Comparison of ENCODE assay signal across 9 cellular contexts in genomic region chr2:79855264-79856006, GRCh38.
DNase-seq lines count a peak whose midpoint lies in the region; ATAC-seq and TF ChIP-seq lines count a peak whose summit lies in the region.
"Had no signal": no experiment of that assay in that cellular context is flagged by ENCODE, and none has a peak within 500 bp of the region (broad histone marks: within the 10 kb centered on the region; RNA-seq: fewer than 3 reads in every experiment).

No MANE protein-coding gene starts in this region.

- no peaks in the 10 kb centered on the region for H3K36me3 ChIP-seq in WERI-Rb-1
- H3K36me3 ChIP-seq in left lung, result no peaks in the 10 kb centered on the region
- H3K36me3 ChIP-seq in spleen, result no peaks in the 10 kb centered on the region

- no peak overlapping the region for H3K27ac Mint-ChIP-seq in T-cell
- H3K27ac Mint-ChIP-seq: T-helper 1 cell treated with Interleukin-12 subunit alpha and Interleukin-12 subunit beta and Interleukin-4 antibody, amounts not matched to agents 30 μg/mL and 1 μg/mL, for 36 hours had no signal

- TF ChIP-seq POLR2A in spleen (IDR thresholded peaks at IDR 0.05), result no peak

- 62 to 70% (median 64%) methylated on average over 10 of the region's 10 CpGs for whole genome bisulfite sequencing in spleen, 5 donors

- peak; percentile 15 for DNase-seq in AG08396 (ENCODE audit: low spot score)
- DNase-seq in HK-2 (ENCODE audit: unreplicated experiment), result peak; percentile 11
- DNase-seq in WERI-Rb-1, result peak; percentile 48
- DNase-seq in left lung, result no peak
- no peak for DNase-seq in T-cell
- no peak for DNase-seq in activated CD8-positive, alpha-beta memory T cell treated with anti-CD3 and anti-CD28 coated beads, Interleukin-2, amount 50 U/mL, for 4 hours
- DNase-seq in GOT3 (lab: John Stamatoyannopoulos, UW), result no peak
- DNase-seq in spleen, result no peak

- intact Hi-C loops in left lung (cut with DNase I) (no loop called here), spleen (cut with DNase I; ENCODE audit: low total_unique reads) (no loop called here)

- H3K36me3 Mint-ChIP-seq in T-cell, result no peaks in the 10 kb centered on the region

- TF ChIP-seq CTCF in WERI-Rb-1 (IDR thresholded peaks at IDR 0.05; ENCODE audit: low read depth, low read length), result peak; percentile 83
- peak in 1 of 2 donors; percentile 10 for TF ChIP-seq CTCF in left lung (IDR thresholded peaks at IDR 0.05)
- no peak for TF ChIP-seq CTCF in spleen (IDR thresholded peaks at IDR 0.05 in 8 of 11, conservative IDR thresholded peaks at IDR 0.05 in 3 of 11)

- no peaks in the 10 kb centered on the region for H3K27me3 Mint-ChIP-seq in T-cell

- ATAC-seq in left lung, result peak; percentile 67
- no peak for ATAC-seq in T-cell (replicated peaks in 1 of 4)

- CTCF ChIA-PET in T-cell (lab: Charles Lee), result no interaction called here

- no peak overlapping the region for H3K27ac ChIP-seq in WERI-Rb-1
- no peak overlapping the region for H3K27ac ChIP-seq in left lung
- H3K27ac ChIP-seq in spleen, result no peak overlapping the region

- H3K4me1 ChIP-seq in left lung, result no peaks in the 10 kb centered on the region
- no peaks in the 10 kb centered on the region for H3K4me1 ChIP-seq in spleen

- H3K9me3 ChIP-seq in WERI-Rb-1 (ENCODE audit: severe bottlenecking) (no peaks in the 10 kb centered on the region), left lung (no peaks in the 10 kb centered on the region), spleen (no peaks in the 10 kb centered on the region)

- H3K9me3 Mint-ChIP-seq in T-cell, result peaks cover 0 to 14% (median 11%) of the 10 kb centered on the region in 3 donors
- H3K9me3 Mint-ChIP-seq: T-helper 1 cell treated with Interleukin-12 subunit alpha and Interleukin-12 subunit beta and Interleukin-4 antibody, amounts not matched to agents 30 μg/mL and 1 μg/mL, for 36 hours had no signal

- H3K27me3 ChIP-seq in WERI-Rb-1 (ENCODE audit: insufficient read depth, low read depth, severe bottlenecking) (peaks cover 5% of the 10 kb centered on the region), left lung (no peaks in the 10 kb centered on the region), spleen (replicated peaks in 1 of 7) (no peaks in the 10 kb centered on the region)

- no peaks in the 10 kb centered on the region for H3K4me1 Mint-ChIP-seq in T-cell

- H3K4me3 Mint-ChIP-seq in T-cell, result no peak overlapping the region
- H3K4me3 Mint-ChIP-seq: T-helper 1 cell treated with Interleukin-12 subunit alpha and Interleukin-12 subunit beta and Interleukin-4 antibody, amounts not matched to agents 30 μg/mL and 1 μg/mL, for 36 hours had no signal

- POLR2A ChIA-PET in T-cell (lab: Charles Lee), result no interaction called here

- H3K4me3 ChIP-seq in WERI-Rb-1 (ENCODE audit: low read depth, low read length) (no peak overlapping the region), left lung (no peak overlapping the region), spleen (no peak overlapping the region)

Comparison
In these comparisons a context has a peak if more than half of its experiments do, and no peak if none do; other contexts are left out.
1. DNase-seq: peak in AG08396 (single experiment), HK-2 (single experiment) and WERI-Rb-1 (single experiment); none in left lung (0 of 2), T-cell (0 of 34), activated CD8-positive, alpha-beta memory T cell treated with anti-CD3 and anti-CD28 coated beads, Interleukin-2, amount 50 U/mL, for 4 hours (single experiment), GOT3 (single experiment) and spleen (single experiment).